8 cellular contexts compared by ENCODE assay signal in the genomic region with DNA sequence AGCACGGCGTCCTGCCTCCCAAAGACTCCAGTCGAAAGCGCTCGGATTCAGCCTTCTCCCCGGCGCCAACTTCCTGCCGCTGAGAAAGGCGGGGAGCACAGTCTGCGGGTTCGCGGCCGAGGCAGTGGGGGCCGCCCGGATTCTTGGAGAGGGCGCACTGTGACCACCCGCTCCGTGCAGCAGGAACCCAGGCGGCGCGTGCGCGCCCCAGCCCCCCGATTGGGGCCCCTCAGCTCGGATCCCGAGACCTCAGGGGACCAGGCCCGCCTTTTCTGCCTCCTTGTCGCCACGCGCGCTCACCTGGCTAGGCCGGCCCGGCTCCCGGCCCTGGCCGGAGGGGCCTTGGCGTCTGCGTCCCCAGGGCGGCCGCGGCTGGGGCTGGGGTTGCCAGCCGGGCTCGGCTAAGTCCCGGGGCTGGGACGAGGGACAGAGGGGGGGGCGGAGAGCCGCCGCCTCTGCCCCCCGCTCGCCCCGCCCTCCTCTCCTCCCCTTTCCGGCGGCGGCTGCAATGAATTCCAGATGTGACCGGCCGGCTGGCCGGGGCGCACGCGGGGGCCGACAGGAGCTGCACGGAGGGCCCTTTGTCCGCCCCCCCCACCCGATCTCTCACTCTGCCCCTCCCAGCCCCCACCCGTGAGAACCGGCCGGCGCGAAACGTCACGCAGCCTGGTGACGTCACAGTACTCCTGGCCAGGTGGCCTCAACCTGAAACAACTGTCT. TPM values are rescaled to one million over a fixed set of nuclear protein-coding genes. Genes with fewer than 3 reads are reported as not detected.
A peak's percentile ranks its signal among the peaks of the same experiment; 100 is the strongest.
DNase-seq lines count a peak whose midpoint lies in the region; ATAC-seq and TF ChIP-seq lines count a peak whose summit lies in the region.

A gene with protein sequence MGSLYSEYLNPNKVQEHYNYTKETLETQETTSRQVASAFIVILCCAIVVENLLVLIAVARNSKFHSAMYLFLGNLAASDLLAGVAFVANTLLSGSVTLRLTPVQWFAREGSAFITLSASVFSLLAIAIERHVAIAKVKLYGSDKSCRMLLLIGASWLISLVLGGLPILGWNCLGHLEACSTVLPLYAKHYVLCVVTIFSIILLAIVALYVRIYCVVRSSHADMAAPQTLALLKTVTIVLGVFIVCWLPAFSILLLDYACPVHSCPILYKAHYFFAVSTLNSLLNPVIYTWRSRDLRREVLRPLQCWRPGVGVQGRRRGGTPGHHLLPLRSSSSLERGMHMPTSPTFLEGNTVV (minus strand): TSS at position 428 of the 720 bp plus-strand sequence. CDS start 6,426 bp downstream, outside the sequence.

- H3K4me3 ChIP-seq in DOHH2 (ENCODE audit: low read length) (peak within 1 kb of the TSS; percentile 86), coronary artery (peak within 1 kb of the TSS; percentile 97)

- H3K9me3 ChIP-seq in DOHH2 (ENCODE audit: control insufficient read depth, insufficient read depth, low read length), result no peaks in the 10 kb centered on the region

- TF ChIP-seq CTCF in DOHH2 (IDR thresholded peaks at IDR 0.05; ENCODE audit: low read depth, low read length, poor library complexity, severe bottlenecking) (no peak), coronary artery (IDR thresholded peaks at IDR 0.05) (no peak)

- H3K9me2 ChIP-seq in DOHH2 (replicated peaks; ENCODE audit: control insufficient read depth, low read length), result no peaks in the 10 kb centered on the region

- H3K27ac ChIP-seq in DOHH2 (ENCODE audit: low read depth, low read length) (peak within 1 kb of the TSS; percentile 100), coronary artery (peak within 1 kb of the TSS; percentile 54 to 92)

- no peaks in the 10 kb centered on the region for H3K27me3 ChIP-seq in DOHH2 (ENCODE audit: control insufficient read depth, low read length)

- H3K4me2 ChIP-seq in DOHH2 (ENCODE audit: low read length), result peak within 1 kb of the TSS; percentile 85

- H3K4me1 ChIP-seq in DOHH2 (ENCODE audit: control insufficient read depth, low read length), result peaks cover 78% of the 10 kb centered on the region

- H3K36me3 ChIP-seq in DOHH2 (ENCODE audit: control insufficient read depth, low read length), result peaks cover 53% of the 10 kb centered on the region

- peaks cover 61% of the 10 kb centered on the region for H3F3A ChIP-seq in DOHH2 (ENCODE audit: control insufficient read depth, insufficient read depth)

- ATAC-seq in HG02678 (IDR thresholded peaks at IDR 0.05; ENCODE audit: unreplicated experiment) (peak; percentile 50), left lobe of liver (peak; percentile 90), GM19328 (IDR thresholded peaks at IDR 0.05; ENCODE audit: unreplicated experiment) (no peak)

- DNase-seq in NCI-H2227 treated with DMSO at 0.1 percent for 48 hours (lab: John Stamatoyannopoulos, UW) (peak; percentile 52), coronary artery (ENCODE audit: low spot score) (peak; percentile 83), left lobe of liver (ENCODE audit: low spot score) (peak; percentile 70)
- peak; percentile 65 to 72 for DNase-seq in activated CD4-positive, alpha-beta T cell treated with anti-CD3 and anti-CD28 coated beads for 4 hours
- DNase-seq in stimulated activated CD4-positive, alpha-beta T cell treated with anti-CD3 and anti-CD28 coated beads, Interleukin-4, amount 100 ng/mL, for 1 hour, result peak; percentile 76

- peaks cover 14% of the 10 kb centered on the region for H4K20me1 ChIP-seq in DOHH2 (ENCODE audit: control insufficient read depth, insufficient read depth, low read depth, low read length)

- peaks cover 78% of the 10 kb centered on the region for H3K79me2 ChIP-seq in DOHH2 (ENCODE audit: control insufficient read depth, low read length)

RNA-seq across cellular contexts. Expression of the gene that starts here (rescaled TPM):
- 1.9 TPM for total RNA-seq in left lobe of liver
